11 cellular contexts compared by ENCODE assay signal in the genomic region with DNA sequence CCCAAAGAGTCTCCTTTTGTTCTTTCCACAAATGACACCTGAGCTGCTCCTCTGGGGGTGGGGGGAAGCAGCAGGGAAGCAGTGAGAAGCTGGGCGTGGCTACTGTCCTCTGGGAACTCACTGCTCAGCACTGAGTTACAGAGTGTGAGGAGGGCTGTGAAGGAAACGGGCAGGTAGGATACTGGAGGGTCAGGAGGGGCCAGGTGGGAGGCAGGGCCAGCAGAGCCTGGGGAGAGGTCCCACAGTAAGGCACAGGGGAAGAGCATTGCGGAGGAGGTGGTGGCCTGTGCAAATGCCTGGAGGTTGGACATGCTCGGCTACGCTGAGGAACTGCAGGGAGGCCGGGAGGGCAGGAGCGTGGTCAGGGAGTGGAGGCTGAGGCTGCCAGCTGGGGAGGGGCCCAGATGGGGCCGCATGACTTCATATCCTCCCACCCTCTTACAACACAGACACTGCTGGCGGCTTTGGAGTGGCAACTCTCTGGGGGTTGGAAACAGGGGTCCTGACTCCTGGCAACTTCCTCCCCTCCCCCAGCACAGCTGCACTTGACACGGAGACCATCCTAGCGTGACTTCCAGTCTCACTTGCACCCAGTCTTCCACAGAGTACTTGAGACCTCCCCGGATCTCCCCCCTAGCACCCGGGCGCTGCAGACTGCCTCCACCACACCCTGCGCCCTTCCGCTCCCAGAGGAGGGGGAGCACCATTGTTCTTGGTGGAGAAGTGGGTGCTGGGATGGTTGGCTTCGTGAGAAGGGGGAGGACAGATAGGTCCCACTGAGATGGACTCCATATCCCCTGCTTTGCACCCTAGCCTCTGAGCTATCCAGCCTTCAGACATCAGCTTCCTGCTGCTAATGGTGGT.
A peak's percentile ranks its signal among the peaks of the same experiment; 100 is the strongest.
DNase-seq lines count a peak whose midpoint lies in the region; ATAC-seq lines count a peak whose summit lies in the region.
"Had no signal": no experiment of that assay in that cellular context is flagged by ENCODE, and none has a peak within 500 bp of the region (broad histone marks: within the 10 kb centered on the region; RNA-seq: fewer than 3 reads in every experiment).

No MANE protein-coding gene starts in this region.

- in situ Hi-C loops in KBM-7 (cut with MboI; ENCODE audit: low pct_unique_long_range_greater_than_20kb, low sequenced_read_pairs), result no loop called here

- no peak for ATAC-seq in GM21619 (IDR thresholded peaks at IDR 0.05; ENCODE audit: unreplicated experiment)
- ATAC-seq in HG02970 (IDR thresholded peaks at IDR 0.05; ENCODE audit: low FRiP score, unreplicated experiment), result no peak
- ATAC-seq: activated T-cell treated with anti-CD3 and anti-CD28 coated beads, Interleukin-2, amount 50 U/mL, for 72 hours had no signal

- DNase-seq in GF-D8 (lab: John Stamatoyannopoulos, UW) (peak; percentile 74), KBM-7 (peak; percentile 59), SIG-M5 (lab: John Stamatoyannopoulos, UW) (peak; percentile 35), iPS-NIHi7 (ENCODE audit: extremely low spot score) (peak; percentile 72), NCI-H2029 treated with DMSO at 0.1 percent for 48 hours (lab: John Stamatoyannopoulos, UW) (no peak)
- no peak for DNase-seq in stimulated activated CD4-positive, alpha-beta T cell treated with anti-CD3 and anti-CD28 coated beads, Interleukin-4, amount 100 ng/mL, for 4 hours
- DNase-seq: activated T-cell treated with anti-CD3 and anti-CD28 coated beads, Interleukin-2, amount 50 U/mL, for 72 hours; effector CD8-positive, alpha-beta T cell; SW 1271 had no signal

Comparison
In these comparisons a context has a peak if more than half of its experiments do, and no peak if none do; other contexts are left out.
1. DNase-seq: peak in GF-D8 (single experiment), KBM-7 (single experiment), SIG-M5 (single experiment) and iPS-NIHi7 (single experiment); none in stimulated activated CD4-positive, alpha-beta T cell treated with anti-CD3 and anti-CD28 coated beads, Interleukin-4, amount 100 ng/mL, for 4 hours (0 of 2) and NCI-H2029 treated with DMSO at 0.1 percent for 48 hours (single experiment).